8 cellular contexts compared by ENCODE assay signal in the genomic region with DNA sequence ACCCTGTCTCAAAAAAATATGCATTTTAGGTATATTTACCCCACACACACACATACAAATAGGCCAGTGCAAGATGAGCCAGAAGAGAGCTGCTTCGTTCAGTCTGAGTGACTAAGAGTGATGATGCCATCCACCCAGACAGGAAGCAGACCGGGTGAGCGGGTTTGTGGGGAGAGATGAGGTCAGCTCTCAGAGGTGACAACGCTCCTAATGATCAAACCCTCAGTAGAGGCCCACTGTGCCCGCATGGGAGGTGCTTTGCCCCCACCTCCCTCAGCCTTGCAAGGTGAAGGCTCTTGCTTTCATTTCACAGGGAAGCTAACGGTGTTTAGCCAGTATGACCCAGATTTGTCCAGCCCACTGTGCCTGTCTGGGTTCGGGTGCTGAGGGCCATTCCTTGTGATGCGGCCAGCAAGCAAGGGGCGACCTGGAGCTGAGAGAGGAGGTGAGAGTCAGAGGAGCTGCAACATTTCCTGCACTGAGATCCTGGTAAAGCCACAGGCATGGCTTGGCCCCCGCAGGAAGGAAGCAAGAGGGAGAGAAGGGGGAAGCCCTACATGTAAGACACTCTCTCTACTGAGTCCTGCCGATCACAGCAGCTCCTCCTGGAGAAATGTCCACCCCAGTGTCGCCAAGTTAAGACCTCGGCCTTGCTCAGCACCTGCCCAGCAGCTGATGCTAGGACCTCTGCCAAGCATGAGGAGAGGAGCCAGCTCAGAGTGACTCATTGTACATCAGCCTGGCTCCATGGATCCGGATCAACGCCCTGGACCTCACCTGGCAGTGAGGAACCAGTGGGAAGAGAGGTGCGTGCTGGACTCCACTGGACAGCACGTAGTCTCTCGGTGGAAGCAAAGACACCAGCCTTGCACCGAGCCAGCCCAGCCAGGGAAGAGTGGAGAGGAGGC.
DNase-seq lines count a peak whose midpoint lies in the region; ATAC-seq and TF ChIP-seq lines count a peak whose summit lies in the region.

No MANE protein-coding gene starts in this region.

- peak overlapping the region; percentile 72 for H3K4me3 Mint-ChIP-seq in activated naive CD4-positive, alpha-beta T cell treated with anti-CD3 and anti-CD28 coated beads, Interleukin-2, amount 10 ng/mL, durations not matched to agents 7 days and 5 days

- H3K36me3 Mint-ChIP-seq in activated naive CD4-positive, alpha-beta T cell treated with anti-CD3 and anti-CD28 coated beads, Interleukin-2, amount 10 ng/mL, durations not matched to agents 7 days and 5 days, result no peaks in the 10 kb centered on the region

- ATAC-seq in GM19395 (IDR thresholded peaks at IDR 0.05; ENCODE audit: unreplicated experiment), result peak; percentile 99
- ATAC-seq in HG03457 (IDR thresholded peaks at IDR 0.05; ENCODE audit: unreplicated experiment), result peak; percentile 99
- peak; percentile 89 for ATAC-seq in SK-N-SH treated with all-trans-retinoic acid at 6 μM for 48 hours

- H3K9me3 Mint-ChIP-seq in activated naive CD4-positive, alpha-beta T cell treated with anti-CD3 and anti-CD28 coated beads, Interleukin-2, amount 10 ng/mL, durations not matched to agents 7 days and 5 days, result no peaks in the 10 kb centered on the region

- H3K36me3 ChIP-seq in iPS-15b (ENCODE audit: control insufficient read depth, insufficient read depth, low read length), result no peaks in the 10 kb centered on the region

- CTCF ChIA-PET in activated naive CD4-positive, alpha-beta T cell treated with anti-CD3 and anti-CD28 coated beads, Interleukin-2, amount 10 ng/mL, durations not matched to agents 7 days and 5 days (lab: Charles Lee), result interaction anchor here (1.1 to 2.5 kb wide), 5 partner anchors 19 to 169 kb away, joined by 3 to 10 read pairs (median 5); partner anchors contain the start of genes CLASP1 and RNU4ATAC

- no peaks in the 10 kb centered on the region for H3K27me3 ChIP-seq in iPS-15b (ENCODE audit: control insufficient read depth, insufficient read depth, low read length)

- H3K4me1 ChIP-seq in iPS-15b (ENCODE audit: control insufficient read depth, insufficient read depth, low read length), result no peaks in the 10 kb centered on the region

- TF ChIP-seq CTCF in AG10803 (conservative IDR thresholded peaks at IDR 0.05; ENCODE audit: low read length), result no peak

- H3K4me3 ChIP-seq in AG10803 (ENCODE audit: low read length) (no peak overlapping the region; the same call in 1 of the 2 replicates), iPS-15b (ENCODE audit: low read depth, low read length) (no peak overlapping the region)

- H3K9me3 ChIP-seq in iPS-15b (ENCODE audit: control insufficient read depth, insufficient read depth, low read length), result no peaks in the 10 kb centered on the region

- H3K27ac Mint-ChIP-seq in activated naive CD4-positive, alpha-beta T cell treated with anti-CD3 and anti-CD28 coated beads, Interleukin-2, amount 10 ng/mL, durations not matched to agents 7 days and 5 days, result peak overlapping the region; percentile 93

- peaks cover 48% of the 10 kb centered on the region for H3K4me1 Mint-ChIP-seq in activated naive CD4-positive, alpha-beta T cell treated with anti-CD3 and anti-CD28 coated beads, Interleukin-2, amount 10 ng/mL, durations not matched to agents 7 days and 5 days

- peak overlapping the region; percentile 29 for H3K9ac ChIP-seq in iPS-15b (ENCODE audit: low read depth, low read length)

- H3K27me3 Mint-ChIP-seq in activated naive CD4-positive, alpha-beta T cell treated with anti-CD3 and anti-CD28 coated beads, Interleukin-2, amount 10 ng/mL, durations not matched to agents 7 days and 5 days, result no peaks in the 10 kb centered on the region

- DNase-seq in AG10803 (ENCODE audit: low read depth) (peak; percentile 76), inferior parietal cortex (ENCODE audit: extremely low spot score) (no peak)
- DNase-seq in activated naive CD4-positive, alpha-beta T cell treated with anti-CD3 and anti-CD28 coated beads, Interleukin-2, amount 10 ng/mL, durations not matched to agents 7 days and 5 days, result peak; percentile 91
- peak; percentile 62 to 86 for DNase-seq in stimulated activated CD4-positive, alpha-beta T cell treated with anti-CD3 and anti-CD28 coated beads, Interleukin-4, amount 100 ng/mL, for 4 hours

TF ChIP-seq in SK-N-SH treated with all-trans-retinoic acid at 6 μM for 48 hours, 23 proteins besides CTCF, POLR2A, EP300 and RAD21:
- no peak for TF ChIP-seq POU6F1 (CRISPR knock-in tag; IDR thresholded peaks at IDR 0.05; ENCODE audit: borderline replicate concordance, low read depth)
- no peak for TF ChIP-seq CSDC2 (CRISPR knock-in tag; IDR thresholded peaks at IDR 0.05)
- no peak for TF ChIP-seq OSR1 (CRISPR knock-in tag; IDR thresholded peaks at IDR 0.05)
- TF ChIP-seq ZNF565 (CRISPR knock-in tag; conservative IDR thresholded peaks at IDR 0.05; ENCODE audit: low read depth), result no peak
- TF ChIP-seq, protein P1, sequence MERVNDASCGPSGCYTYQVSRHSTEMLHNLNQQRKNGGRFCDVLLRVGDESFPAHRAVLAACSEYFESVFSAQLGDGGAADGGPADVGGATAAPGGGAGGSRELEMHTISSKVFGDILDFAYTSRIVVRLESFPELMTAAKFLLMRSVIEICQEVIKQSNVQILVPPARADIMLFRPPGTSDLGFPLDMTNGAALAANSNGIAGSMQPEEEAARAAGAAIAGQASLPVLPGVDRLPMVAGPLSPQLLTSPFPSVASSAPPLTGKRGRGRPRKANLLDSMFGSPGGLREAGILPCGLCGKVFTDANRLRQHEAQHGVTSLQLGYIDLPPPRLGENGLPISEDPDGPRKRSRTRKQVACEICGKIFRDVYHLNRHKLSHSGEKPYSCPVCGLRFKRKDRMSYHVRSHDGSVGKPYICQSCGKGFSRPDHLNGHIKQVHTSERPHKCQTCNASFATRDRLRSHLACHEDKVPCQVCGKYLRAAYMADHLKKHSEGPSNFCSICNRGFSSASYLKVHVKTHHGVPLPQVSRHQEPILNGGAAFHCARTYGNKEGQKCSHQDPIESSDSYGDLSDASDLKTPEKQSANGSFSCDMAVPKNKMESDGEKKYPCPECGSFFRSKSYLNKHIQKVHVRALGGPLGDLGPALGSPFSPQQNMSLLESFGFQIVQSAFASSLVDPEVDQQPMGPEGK (CRISPR knock-in tag; IDR thresholded peaks at IDR 0.05; ENCODE audit: borderline replicate concordance), result no peak
- TF ChIP-seq, protein P2, sequence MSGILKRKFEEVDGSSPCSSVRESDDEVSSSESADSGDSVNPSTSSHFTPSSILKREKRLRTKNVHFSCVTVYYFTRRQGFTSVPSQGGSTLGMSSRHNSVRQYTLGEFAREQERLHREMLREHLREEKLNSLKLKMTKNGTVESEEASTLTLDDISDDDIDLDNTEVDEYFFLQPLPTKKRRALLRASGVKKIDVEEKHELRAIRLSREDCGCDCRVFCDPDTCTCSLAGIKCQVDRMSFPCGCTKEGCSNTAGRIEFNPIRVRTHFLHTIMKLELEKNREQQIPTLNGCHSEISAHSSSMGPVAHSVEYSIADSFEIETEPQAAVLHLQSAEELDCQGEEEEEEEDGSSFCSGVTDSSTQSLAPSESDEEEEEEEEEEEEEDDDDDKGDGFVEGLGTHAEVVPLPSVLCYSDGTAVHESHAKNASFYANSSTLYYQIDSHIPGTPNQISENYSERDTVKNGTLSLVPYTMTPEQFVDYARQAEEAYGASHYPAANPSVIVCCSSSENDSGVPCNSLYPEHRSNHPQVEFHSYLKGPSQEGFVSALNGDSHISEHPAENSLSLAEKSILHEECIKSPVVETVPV (CRISPR knock-in tag; IDR thresholded peaks at IDR 0.05), result no peak
- no peak for TF ChIP-seq TCF4 (CRISPR knock-in tag; IDR thresholded peaks at IDR 0.05; ENCODE audit: borderline replicate concordance)
- no peak for TF ChIP-seq TSHZ2 (CRISPR knock-in tag; IDR thresholded peaks at IDR 0.05)
- TF ChIP-seq ZFP30 (CRISPR knock-in tag; IDR thresholded peaks at IDR 0.05), result no peak
- no peak for TF ChIP-seq GLIS3 (CRISPR knock-in tag; IDR thresholded peaks at IDR 0.05)
